37 cellular contexts compared by ENCODE assay signal in genomic region chr7:111202321-111202720, GRCh38.
"Had no signal": no experiment of that assay in that cellular context is flagged by ENCODE, and none has a peak within 500 bp of the region (broad histone marks: within the 10 kb centered on the region; RNA-seq: fewer than 3 reads in every experiment).

No MANE protein-coding gene starts in this region.

- DNase-seq: Karpas-422, Kasumi-1, MG63, MM.1S, MV-4-11, NCI-H1048, NCI-H1092, NCI-H1092 treated with DMSO at 0.1 percent for 48 hours, NCI-H1105, NCI-H1105 treated with DMSO at 0.1 percent for 48 hours, NCI-H1417, NCI-H1417 treated with DMSO at 0.1 percent for 48 hours, NCI-H1436, NCI-H1436 treated with DMSO at 0.1 percent for 48 hours, NCI-H146, NCI-H1694, NCI-H1694 treated with DMSO at 0.1 percent for 48 hours, NCI-H187, NCI-H187 treated with DMSO at 0.1 percent for 48 hours, NCI-H1930, NCI-H2029, NCI-H2029 treated with DMSO at 0.1 percent for 48 hours, NCI-H2081, NCI-H2081 treated with DMSO at 0.1 percent for 48 hours, NCI-H2107, NCI-H2171, NCI-H2171 treated with DMSO at 0.1 percent for 48 hours, NCI-H2227 treated with DMSO at 0.1 percent for 48 hours, NCI-H226, NCI-H345, NCI-H446, NCI-H446 treated with DMSO at 0.1 percent for 48 hours, NCI-H510A, NCI-H510A treated with DMSO at 0.1 percent for 48 hours, NCI-H524, NCI-H524 treated with DMSO at 0.1 percent for 48 hours had no signal

- H3K4me2 ChIP-seq: KMS-11 had no signal

- H3K27ac ChIP-seq: KMS-11 had no signal

- H3K27me3 ChIP-seq: MG63 had no signal

- H3K9ac ChIP-seq: KMS-11 had no signal

- H3K4me3 ChIP-seq: MG63 had no signal

- H3K36me3 ChIP-seq: MG63 had no signal

- H3K9me3 ChIP-seq: MG63 had no signal
